1 cellular context compared by ENCODE assay signal in genomic region chr22:46013460-46014416, GRCh38.
TF ChIP-seq lines count a peak whose summit lies in the region.

No MANE protein-coding gene starts in this region.

TF ChIP-seq in HEK293, 187 proteins besides CTCF, POLR2A, EP300 and RAD21 (continued from another document and continues in another):
- peak; percentile 42; the same call in 1 of the 2 replicates for TF ChIP-seq PRDM4 (tag by site-specific recombination; IDR thresholded peaks at IDR 0.05)
- TF ChIP-seq ZXDB (tag by site-specific recombination; IDR thresholded peaks at IDR 0.05): peak; percentile 95
- peak; percentile 94 for TF ChIP-seq SP7 (tag by site-specific recombination; IDR thresholded peaks at IDR 0.05)
- peak; percentile 82 for TF ChIP-seq ZNF660 (tag by site-specific recombination; IDR thresholded peaks at IDR 0.05)
- 0 out of 2 replicates have a peak, but pooled peaks have one; percentile 4 for TF ChIP-seq ZNF146 (tag by site-specific recombination; IDR thresholded peaks at IDR 0.05)
- TF ChIP-seq, protein P1, sequence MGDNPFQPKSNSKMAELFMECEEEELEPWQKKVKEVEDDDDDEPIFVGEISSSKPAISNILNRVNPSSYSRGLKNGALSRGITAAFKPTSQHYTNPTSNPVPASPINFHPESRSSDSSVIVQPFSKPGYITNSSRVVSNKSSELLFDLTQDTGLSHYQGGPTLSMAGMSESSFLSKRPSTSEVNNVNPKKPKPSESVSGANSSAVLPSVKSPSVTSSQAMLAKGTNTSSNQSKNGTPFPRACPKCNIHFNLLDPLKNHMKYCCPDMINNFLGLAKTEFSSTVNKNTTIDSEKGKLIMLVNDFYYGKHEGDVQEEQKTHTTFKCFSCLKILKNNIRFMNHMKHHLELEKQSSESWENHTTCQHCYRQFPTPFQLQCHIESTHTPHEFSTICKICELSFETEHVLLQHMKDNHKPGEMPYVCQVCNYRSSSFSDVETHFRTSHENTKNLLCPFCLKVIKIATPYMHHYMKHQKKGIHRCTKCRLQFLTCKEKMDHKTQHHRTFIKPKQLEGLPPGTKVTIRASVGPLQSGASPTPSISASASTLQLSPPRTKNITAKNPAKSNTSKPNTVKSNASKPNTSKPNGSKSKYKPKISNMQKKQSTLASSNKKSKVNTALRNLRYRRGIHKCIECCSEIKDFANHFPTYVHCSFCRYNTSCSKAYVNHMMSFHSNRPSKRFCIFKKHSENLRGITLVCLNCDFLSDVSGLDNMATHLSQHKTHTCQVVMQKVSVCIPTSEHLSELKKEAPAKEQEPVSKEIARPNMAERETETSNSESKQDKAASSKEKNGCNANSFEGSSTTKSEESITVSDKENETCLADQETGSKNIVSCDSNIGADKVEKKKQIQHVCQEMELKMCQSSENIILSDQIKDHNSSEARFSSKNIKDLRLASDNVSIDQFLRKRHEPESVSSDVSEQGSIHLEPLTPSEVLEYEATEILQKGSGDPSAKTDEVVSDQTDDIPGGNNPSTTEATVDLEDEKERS (tag by site-specific recombination; IDR thresholded peaks at IDR 0.05): 0 out of 2 replicates have a peak, but pooled peaks have one; percentile 23
- peak; percentile 96 for TF ChIP-seq GLIS1 (tag by site-specific recombination; IDR thresholded peaks at IDR 0.05)
- TF ChIP-seq ZNF747 (tag by site-specific recombination; IDR thresholded peaks at IDR 0.05): no peak
- no peak for TF ChIP-seq ZSCAN4 (tag by site-specific recombination; IDR thresholded peaks at IDR 0.05)
- peak; percentile 59; the same call in 1 of the 2 replicates for TF ChIP-seq ZNF501 (tag by site-specific recombination; IDR thresholded peaks at IDR 0.05)
- TF ChIP-seq, protein P2, sequence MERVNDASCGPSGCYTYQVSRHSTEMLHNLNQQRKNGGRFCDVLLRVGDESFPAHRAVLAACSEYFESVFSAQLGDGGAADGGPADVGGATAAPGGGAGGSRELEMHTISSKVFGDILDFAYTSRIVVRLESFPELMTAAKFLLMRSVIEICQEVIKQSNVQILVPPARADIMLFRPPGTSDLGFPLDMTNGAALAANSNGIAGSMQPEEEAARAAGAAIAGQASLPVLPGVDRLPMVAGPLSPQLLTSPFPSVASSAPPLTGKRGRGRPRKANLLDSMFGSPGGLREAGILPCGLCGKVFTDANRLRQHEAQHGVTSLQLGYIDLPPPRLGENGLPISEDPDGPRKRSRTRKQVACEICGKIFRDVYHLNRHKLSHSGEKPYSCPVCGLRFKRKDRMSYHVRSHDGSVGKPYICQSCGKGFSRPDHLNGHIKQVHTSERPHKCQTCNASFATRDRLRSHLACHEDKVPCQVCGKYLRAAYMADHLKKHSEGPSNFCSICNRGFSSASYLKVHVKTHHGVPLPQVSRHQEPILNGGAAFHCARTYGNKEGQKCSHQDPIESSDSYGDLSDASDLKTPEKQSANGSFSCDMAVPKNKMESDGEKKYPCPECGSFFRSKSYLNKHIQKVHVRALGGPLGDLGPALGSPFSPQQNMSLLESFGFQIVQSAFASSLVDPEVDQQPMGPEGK (tag by site-specific recombination; IDR thresholded peaks at IDR 0.05): peak; percentile 94
- TF ChIP-seq ZNF280C (tag by site-specific recombination; IDR thresholded peaks at IDR 0.05): no peak
- TF ChIP-seq OVOL3 (tag by site-specific recombination; IDR thresholded peaks at IDR 0.05): peak; percentile 63; the same call in 1 of the 2 replicates
- TF ChIP-seq RBAK (tag by site-specific recombination; IDR thresholded peaks at IDR 0.05): no peak; the same call in 1 of the 2 replicates
- no peak for TF ChIP-seq ZNF223 (tag by site-specific recombination; IDR thresholded peaks at IDR 0.05)
- TF ChIP-seq ZNF121 (tag by site-specific recombination; IDR thresholded peaks at IDR 0.05): peak; percentile 7; the same call in 1 of the 2 replicates
- TF ChIP-seq ZNF184 (tag by site-specific recombination; IDR thresholded peaks at IDR 0.05): peak; percentile 72; the same call in 1 of the 2 replicates
- peak; percentile 10; the same call in 1 of the 2 replicates for TF ChIP-seq ZNF558 (tag by site-specific recombination; IDR thresholded peaks at IDR 0.05)
- TF ChIP-seq KLF1 (tag by site-specific recombination; IDR thresholded peaks at IDR 0.05): peak; percentile 100
- TF ChIP-seq ZBTB1 (tag by site-specific recombination; IDR thresholded peaks at IDR 0.05): peak; percentile 77; the same call in 1 of the 2 replicates
- TF ChIP-seq ZNF302 (tag by site-specific recombination; IDR thresholded peaks at IDR 0.05; ENCODE audit: low read depth): no peak
- TF ChIP-seq, protein P3, sequence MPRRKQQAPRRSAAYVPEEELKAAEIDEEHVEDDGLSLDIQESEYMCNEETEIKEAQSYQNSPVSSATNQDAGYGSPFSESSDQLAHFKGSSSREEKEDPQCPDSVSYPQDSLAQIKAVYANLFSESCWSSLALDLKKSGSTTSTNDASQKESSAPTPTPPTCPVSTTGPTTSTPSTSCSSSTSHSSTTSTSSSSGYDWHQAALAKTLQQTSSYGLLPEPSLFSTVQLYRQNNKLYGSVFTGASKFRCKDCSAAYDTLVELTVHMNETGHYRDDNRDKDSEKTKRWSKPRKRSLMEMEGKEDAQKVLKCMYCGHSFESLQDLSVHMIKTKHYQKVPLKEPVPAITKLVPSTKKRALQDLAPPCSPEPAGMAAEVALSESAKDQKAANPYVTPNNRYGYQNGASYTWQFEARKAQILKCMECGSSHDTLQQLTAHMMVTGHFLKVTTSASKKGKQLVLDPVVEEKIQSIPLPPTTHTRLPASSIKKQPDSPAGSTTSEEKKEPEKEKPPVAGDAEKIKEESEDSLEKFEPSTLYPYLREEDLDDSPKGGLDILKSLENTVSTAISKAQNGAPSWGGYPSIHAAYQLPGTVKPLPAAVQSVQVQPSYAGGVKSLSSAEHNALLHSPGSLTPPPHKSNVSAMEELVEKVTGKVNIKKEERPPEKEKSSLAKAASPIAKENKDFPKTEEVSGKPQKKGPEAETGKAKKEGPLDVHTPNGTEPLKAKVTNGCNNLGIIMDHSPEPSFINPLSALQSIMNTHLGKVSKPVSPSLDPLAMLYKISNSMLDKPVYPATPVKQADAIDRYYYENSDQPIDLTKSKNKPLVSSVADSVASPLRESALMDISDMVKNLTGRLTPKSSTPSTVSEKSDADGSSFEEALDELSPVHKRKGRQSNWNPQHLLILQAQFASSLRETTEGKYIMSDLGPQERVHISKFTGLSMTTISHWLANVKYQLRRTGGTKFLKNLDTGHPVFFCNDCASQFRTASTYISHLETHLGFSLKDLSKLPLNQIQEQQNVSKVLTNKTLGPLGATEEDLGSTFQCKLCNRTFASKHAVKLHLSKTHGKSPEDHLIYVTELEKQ (tag by site-specific recombination; IDR thresholded peaks at IDR 0.05; ENCODE audit: borderline replicate concordance): 0 out of 2 replicates have a peak, but pooled peaks have one; percentile 47
- no peak for TF ChIP-seq ZNF48 (tag by site-specific recombination; IDR thresholded peaks at IDR 0.05)
- TF ChIP-seq, protein P4, sequence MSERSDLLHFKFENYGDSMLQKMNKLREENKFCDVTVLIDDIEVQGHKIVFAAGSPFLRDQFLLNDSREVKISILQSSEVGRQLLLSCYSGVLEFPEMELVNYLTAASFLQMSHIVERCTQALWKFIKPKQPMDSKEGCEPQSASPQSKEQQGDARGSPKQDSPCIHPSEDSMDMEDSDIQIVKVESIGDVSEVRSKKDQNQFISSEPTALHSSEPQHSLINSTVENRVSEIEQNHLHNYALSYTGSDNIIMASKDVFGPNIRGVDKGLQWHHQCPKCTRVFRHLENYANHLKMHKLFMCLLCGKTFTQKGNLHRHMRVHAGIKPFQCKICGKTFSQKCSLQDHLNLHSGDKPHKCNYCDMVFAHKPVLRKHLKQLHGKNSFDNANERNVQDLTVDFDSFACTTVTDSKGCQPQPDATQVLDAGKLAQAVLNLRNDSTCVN (tag by site-specific recombination; optimal IDR thresholded peaks at IDR 0.05): peak; percentile 54
- TF ChIP-seq YY2 (tag by site-specific recombination; IDR thresholded peaks at IDR 0.05): 0 out of 2 replicates have a peak, but pooled peaks have one; percentile 73
- TF ChIP-seq, protein P5, sequence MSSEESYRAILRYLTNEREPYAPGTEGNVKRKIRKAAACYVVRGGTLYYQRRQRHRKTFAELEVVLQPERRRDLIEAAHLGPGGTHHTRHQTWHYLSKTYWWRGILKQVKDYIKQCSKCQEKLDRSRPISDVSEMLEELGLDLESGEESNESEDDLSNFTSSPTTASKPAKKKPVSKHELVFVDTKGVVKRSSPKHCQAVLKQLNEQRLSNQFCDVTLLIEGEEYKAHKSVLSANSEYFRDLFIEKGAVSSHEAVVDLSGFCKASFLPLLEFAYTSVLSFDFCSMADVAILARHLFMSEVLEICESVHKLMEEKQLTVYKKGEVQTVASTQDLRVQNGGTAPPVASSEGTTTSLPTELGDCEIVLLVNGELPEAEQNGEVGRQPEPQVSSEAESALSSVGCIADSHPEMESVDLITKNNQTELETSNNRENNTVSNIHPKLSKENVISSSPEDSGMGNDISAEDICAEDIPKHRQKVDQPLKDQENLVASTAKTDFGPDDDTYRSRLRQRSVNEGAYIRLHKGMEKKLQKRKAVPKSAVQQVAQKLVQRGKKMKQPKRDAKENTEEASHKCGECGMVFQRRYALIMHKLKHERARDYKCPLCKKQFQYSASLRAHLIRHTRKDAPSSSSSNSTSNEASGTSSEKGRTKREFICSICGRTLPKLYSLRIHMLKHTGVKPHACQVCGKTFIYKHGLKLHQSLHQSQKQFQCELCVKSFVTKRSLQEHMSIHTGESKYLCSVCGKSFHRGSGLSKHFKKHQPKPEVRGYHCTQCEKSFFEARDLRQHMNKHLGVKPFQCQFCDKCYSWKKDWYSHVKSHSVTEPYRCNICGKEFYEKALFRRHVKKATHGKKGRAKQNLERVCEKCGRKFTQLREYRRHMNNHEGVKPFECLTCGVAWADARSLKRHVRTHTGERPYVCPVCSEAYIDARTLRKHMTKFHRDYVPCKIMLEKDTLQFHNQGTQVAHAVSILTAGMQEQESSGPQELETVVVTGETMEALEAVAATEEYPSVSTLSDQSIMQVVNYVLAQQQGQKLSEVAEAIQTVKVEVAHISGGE (tag by site-specific recombination; conservative IDR thresholded peaks at IDR 0.05; ENCODE audit: low read depth): peak; percentile 49
- TF ChIP-seq, protein P6, sequence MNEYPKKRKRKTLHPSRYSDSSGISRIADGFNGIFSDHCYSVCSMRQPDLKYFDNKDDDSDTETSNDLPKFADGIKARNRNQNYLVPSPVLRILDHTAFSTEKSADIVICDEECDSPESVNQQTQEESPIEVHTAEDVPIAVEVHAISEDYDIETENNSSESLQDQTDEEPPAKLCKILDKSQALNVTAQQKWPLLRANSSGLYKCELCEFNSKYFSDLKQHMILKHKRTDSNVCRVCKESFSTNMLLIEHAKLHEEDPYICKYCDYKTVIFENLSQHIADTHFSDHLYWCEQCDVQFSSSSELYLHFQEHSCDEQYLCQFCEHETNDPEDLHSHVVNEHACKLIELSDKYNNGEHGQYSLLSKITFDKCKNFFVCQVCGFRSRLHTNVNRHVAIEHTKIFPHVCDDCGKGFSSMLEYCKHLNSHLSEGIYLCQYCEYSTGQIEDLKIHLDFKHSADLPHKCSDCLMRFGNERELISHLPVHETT (tag by site-specific recombination; IDR thresholded peaks at IDR 0.05): peak; percentile 87
- TF ChIP-seq ZBTB21 (tag by site-specific recombination; IDR thresholded peaks at IDR 0.05): peak; percentile 53; the same call in 1 of the 2 replicates
- no peak for TF ChIP-seq TCF7L2 (IDR thresholded peaks at IDR 0.05; ENCODE audit: borderline replicate concordance, low read depth, low read length)
- TF ChIP-seq ZNF24 (tag by site-specific recombination; IDR thresholded peaks at IDR 0.05): 0 out of 2 replicates have a peak, but pooled peaks have one; percentile 79
- TF ChIP-seq ZNF266 (tag by site-specific recombination; IDR thresholded peaks at IDR 0.05; ENCODE audit: low read depth): no peak
- TF ChIP-seq FEZF1 (tag by site-specific recombination; IDR thresholded peaks at IDR 0.05): no peak
- TF ChIP-seq GLIS2 (tag by site-specific recombination; IDR thresholded peaks at IDR 0.05): peak; percentile 90
- TF ChIP-seq IKZF3 (tag by site-specific recombination; IDR thresholded peaks at IDR 0.05): peak; percentile 87
- TF ChIP-seq GLI4 (tag by site-specific recombination; IDR thresholded peaks at IDR 0.05): peak; percentile 67; the same call in 1 of the 2 replicates
- TF ChIP-seq ZBTB8A (tag by site-specific recombination; IDR thresholded peaks at IDR 0.05): peak; percentile 99
- peak; percentile 95 for TF ChIP-seq KLF8 (tag by site-specific recombination; IDR thresholded peaks at IDR 0.05)
- TF ChIP-seq ZNF324 (tag by site-specific recombination; IDR thresholded peaks at IDR 0.05): peak; percentile 94
- no peak for TF ChIP-seq ZNF548 (tag by site-specific recombination; IDR thresholded peaks at IDR 0.05)
